Comparison of ENCODE assay signal across 8 cellular contexts in the genomic region with DNA sequence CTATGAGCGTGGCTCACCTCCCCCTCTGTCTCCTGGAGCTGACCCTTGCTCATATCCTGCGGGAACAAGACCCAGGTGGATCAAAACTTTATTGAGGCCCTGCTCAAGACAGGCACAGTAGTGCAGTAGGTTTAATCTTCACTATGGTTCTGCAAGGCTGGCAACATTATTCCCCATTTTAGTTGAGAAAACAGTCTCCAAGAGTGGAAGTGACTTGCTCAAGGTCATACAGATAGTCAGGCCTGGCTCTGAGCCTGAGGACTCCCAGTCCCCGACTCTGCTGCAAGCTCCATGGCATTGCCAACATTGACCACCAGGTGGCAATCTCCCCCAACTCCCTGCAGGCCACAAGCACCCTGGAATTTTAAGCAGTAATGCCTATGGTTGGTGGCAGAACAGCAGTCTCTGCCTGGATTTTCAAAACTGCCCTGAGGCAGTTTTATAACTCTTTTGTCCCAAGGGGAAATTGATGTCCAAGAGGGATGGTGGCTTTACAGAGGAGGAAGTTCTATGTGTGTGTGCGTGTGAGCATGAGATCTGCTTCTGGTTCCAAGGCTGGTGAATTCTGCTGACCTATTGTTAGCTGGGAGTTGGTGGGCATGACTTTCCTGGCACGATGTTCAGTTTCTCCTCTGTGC. TPM values are rescaled to one million over a fixed set of nuclear protein-coding genes. Genes with fewer than 3 reads are reported as not detected.
DNase-seq lines count a peak whose midpoint lies in the region; ATAC-seq and TF ChIP-seq lines count a peak whose summit lies in the region.

No MANE protein-coding gene starts in this region.

- H3K4me1 ChIP-seq in BE2C (peaks cover 37% of the 10 kb centered on the region), Panc1 (ENCODE audit: control insufficient read depth, insufficient read depth, low read length) (no peaks in the 10 kb centered on the region)

- H3K9me3 ChIP-seq in BE2C = no peaks in the 10 kb centered on the region
- no peaks in the 10 kb centered on the region for H3K9me3 ChIP-seq in Panc1 (ENCODE audit: control insufficient read depth, insufficient read depth, low read depth, low read length)
- H3K9me3 ChIP-seq in neural cell (ENCODE audit: low read length) = no peaks in the 10 kb centered on the region

- in situ Hi-C loops in KBM-7 (cut with MboI; ENCODE audit: low pct_unique_long_range_greater_than_20kb, low sequenced_read_pairs) = no loop called here
- in situ Hi-C loops in Panc1 (cut with HindIII; ENCODE audit: low pct_unique_long_range_greater_than_20kb, low sequenced_read_pairs) = loop anchor here (25.0 kb wide), 2 partner anchors 89 to 214 kb away; a partner anchor contains a TSS

- intact Hi-C loops in Panc1 (cut with micrococcal nuclease; ENCODE audit: unreplicated experiment) = loop anchor here (1.0 to 5.0 kb wide), 2 partner anchors 119 to 225 kb away; no protein-coding TSS in a partner anchor

- H3K27ac ChIP-seq in Panc1 (ENCODE audit: low read length) (no peak overlapping the region), neural cell (ENCODE audit: low read length) (no peak overlapping the region)

- H3K79me2 ChIP-seq in neural cell (replicated peaks; ENCODE audit: insufficient read depth, low read length) = no peaks in the 10 kb centered on the region

- H3K36me3 Mint-ChIP-seq in activated T-cell treated with anti-CD3 and anti-CD28 coated beads, Interleukin-2, amount 50 U/mL, for 4 hours (ENCODE audit: insufficient read depth) = peaks cover 8% of the 10 kb centered on the region

- H3K27me3 Mint-ChIP-seq in activated T-cell treated with anti-CD3 and anti-CD28 coated beads, Interleukin-2, amount 50 U/mL, for 4 hours (ENCODE audit: low read depth) = no peaks in the 10 kb centered on the region

- no peaks in the 10 kb centered on the region for H3K4me1 Mint-ChIP-seq in activated T-cell treated with anti-CD3 and anti-CD28 coated beads, Interleukin-2, amount 50 U/mL, for 4 hours (ENCODE audit: low read depth)

- ATAC-seq in GM19395 (IDR thresholded peaks at IDR 0.05; ENCODE audit: unreplicated experiment) (peak; percentile 72), Panc1 (peak; percentile 96)
- peak; percentile 88 to 89 for ATAC-seq in activated T-cell treated with anti-CD3 and anti-CD28 coated beads, Interleukin-2, amount 50 U/mL, for 4 hours

- no peaks in the 10 kb centered on the region for H3F3A ChIP-seq in neural cell (ENCODE audit: insufficient read depth, low read length, poor library complexity, severe bottlenecking)

- peak; percentile 87 for TF ChIP-seq RAD21 in neural cell (conservative IDR thresholded peaks at IDR 0.05)

- no peak for TF ChIP-seq EP300 in neural cell (conservative IDR thresholded peaks at IDR 0.05; ENCODE audit: poor library complexity, severe bottlenecking)

- H3K9ac ChIP-seq in neural cell (ENCODE audit: low read length) = no peak overlapping the region

- H4K20me1 ChIP-seq in neural cell (ENCODE audit: insufficient read depth) = no peaks in the 10 kb centered on the region

- no peak overlapping the region for H3K4me2 ChIP-seq in neural cell (ENCODE audit: low read length)

- peak; percentile 99 for TF ChIP-seq CTCF in BE2C (IDR thresholded peaks at IDR 0.05; ENCODE audit: low read depth, low read length)
- TF ChIP-seq CTCF in Panc1 (IDR thresholded peaks at IDR 0.05) = peak; percentile 99
- peak; percentile 98 for TF ChIP-seq CTCF in fibroblast of mammary gland (conservative IDR thresholded peaks at IDR 0.05; ENCODE audit: control insufficient read depth, insufficient read depth, low read depth, low read length)
- peak; percentile 89 for TF ChIP-seq CTCF in neural cell (IDR thresholded peaks at IDR 0.05; ENCODE audit: poor library complexity, severe bottlenecking)

- POLR2A ChIA-PET in Panc1 (lab: Charles Lee) = no interaction called here

- H3K4me3 ChIP-seq in BE2C (ENCODE audit: low read depth, low read length) = no peak overlapping the region
- H3K4me3 ChIP-seq in Panc1 (ENCODE audit: low read depth in 2 of 2, low read length in 2 of 2) = no peak overlapping the region
- H3K4me3 ChIP-seq in fibroblast of mammary gland (ENCODE audit: control insufficient read depth, low read depth, low read length) = no peak overlapping the region
- H3K4me3 ChIP-seq in neural cell (ENCODE audit: low read length) = no peak overlapping the region

- peaks cover 6% of the 10 kb centered on the region for H3K9me3 Mint-ChIP-seq in activated T-cell treated with anti-CD3 and anti-CD28 coated beads, Interleukin-2, amount 50 U/mL, for 4 hours

- H2AFZ ChIP-seq in neural cell (ENCODE audit: low read depth, low read length) = no peak overlapping the region

- H3K36me3 ChIP-seq in BE2C (no peaks in the 10 kb centered on the region), Panc1 (ENCODE audit: control insufficient read depth, insufficient read depth, low read length) (no peaks in the 10 kb centered on the region), neural cell (ENCODE audit: insufficient read depth, low read length) (no peaks in the 10 kb centered on the region)

- DNase-seq in BE2C (peak; percentile 88), KBM-7 (peak; percentile 91), Panc1 (ENCODE audit: low read depth, low spot score) (peak; percentile 82), fibroblast of mammary gland (ENCODE audit: low read depth) (peak; percentile 87)
- DNase-seq in activated T-cell treated with anti-CD3 and anti-CD28 coated beads, Interleukin-2, amount 50 U/mL, for 4 hours = peak; percentile 74
- peak; percentile 65 for DNase-seq in stimulated activated naive CD4-positive, alpha-beta T cell treated with Interleukin-2 at 50 U/mL for 16 hours (lab: John Stamatoyannopoulos, UW)

- H3K9me2 ChIP-seq in neural cell (ENCODE audit: insufficient read depth, low read length) = no peaks in the 10 kb centered on the region

- H3K27me3 ChIP-seq in BE2C (no peaks in the 10 kb centered on the region), Panc1 (ENCODE audit: control insufficient read depth, insufficient read depth, low read length) (no peaks in the 10 kb centered on the region), neural cell (ENCODE audit: insufficient read depth, low read depth, low read length) (no peaks in the 10 kb centered on the region)

- no TSS peak for BruUV-seq in Panc1 (replicated peaks; lab: Mats Ljungman, UMichigan)

- CTCF ChIA-PET in Panc1 (lab: Charles Lee) = interaction anchor here (0.6 to 2.5 kb wide), 13 partner anchors 8 to 229 kb away, joined by 3 to 41 read pairs (median 3); no protein-coding TSS in a partner anchor

- H3K4me3 Mint-ChIP-seq in activated T-cell treated with anti-CD3 and anti-CD28 coated beads, Interleukin-2, amount 50 U/mL, for 4 hours = no peak overlapping the region

TF ChIP-seq in neural cell, 6 proteins besides CTCF, POLR2A, EP300 and RAD21:
- TF ChIP-seq POLR2AphosphoS5 (IDR thresholded peaks at IDR 0.05) (no peak), SMC3 (conservative IDR thresholded peaks at IDR 0.05; ENCODE audit: poor library complexity) (peak; percentile 90)

RNA-seq across cellular contexts. Expression of a gene that starts 34.1 kb away (rescaled TPM):
- polyA plus RNA-seq in BE2C (2012; ENCODE audit: insufficient read depth, insufficient read length, low read depth) = 13.6 TPM
- total RNA-seq in Panc1 (2021; ENCODE audit: unreplicated experiment) = 29.0 TPM
- 12.2 TPM for polyA plus RNA-seq in Panc1 (2012; ENCODE audit: insufficient read length)
- total RNA-seq in activated T-cell treated with anti-CD3 and anti-CD28 coated beads, Interleukin-2, amount 50 U/mL, for 4 hours = 10 to 100 TPM; 11.7 to 13.4 (median 11.8) TPM
- 16.3 and 16.9 TPM in 2 replicates for polyA plus RNA-seq in neural cell
- polyA minus RNA-seq in neural cell = 26.6 and 29.9 TPM in 2 replicates
